Comparison of ENCODE assay signal across 31 cellular contexts in the genomic region with DNA sequence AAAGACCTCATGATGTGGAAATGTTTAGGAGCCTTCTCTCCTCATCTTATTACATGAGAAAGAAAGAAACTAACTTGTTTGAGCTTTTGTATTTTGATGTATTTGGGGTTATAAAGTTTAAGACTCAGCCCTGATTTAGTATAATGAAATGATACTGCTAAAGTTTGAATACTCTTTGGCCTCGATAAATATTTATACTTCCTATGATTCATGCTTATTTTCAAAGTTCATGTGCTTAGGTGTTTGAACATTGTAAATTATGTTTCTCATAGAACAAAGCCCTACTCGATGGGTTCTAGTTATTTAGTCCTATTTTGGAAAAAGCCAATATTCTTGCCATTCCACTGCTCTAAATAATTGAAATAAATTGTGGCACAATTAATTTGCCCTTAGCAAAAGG.
"Had no signal": no experiment of that assay in that cellular context is flagged by ENCODE, and none has a peak within 500 bp of the region (broad histone marks: within the 10 kb centered on the region; RNA-seq: fewer than 3 reads in every experiment).

No MANE protein-coding gene starts in this region.

- H3K36me3 ChIP-seq: adrenal gland, ascending aorta, brain microvascular endothelial cell, breast epithelium, cardiac muscle cell had no signal

- ATAC-seq: activated naive CD4-positive, alpha-beta T cell treated with anti-CD3 and anti-CD28 coated beads, Interleukin-2, amount 50 U/mL, for 72 hours; activated naive CD8-positive, alpha-beta T cell treated with anti-CD3 and anti-CD28 coated beads, Interleukin-2, amount 50 U/mL, for 24 hours; activated T-cell treated with anti-CD3 and anti-CD28 coated beads, Interleukin-2, amount 50 U/mL, for 4 hours; activated T-cell treated with anti-CD3 and anti-CD28 coated beads, Interleukin-2, amount 50 U/mL, for 72 hours; activated T-helper 17 cell treated with anti-CD3 and anti-CD28 coated beads, Interleukin-2, amount 50 U/mL, for 72 hours; body of pancreas had no signal

- H3K27me3 ChIP-seq: adrenal gland, ascending aorta, body of pancreas, brain microvascular endothelial cell, breast epithelium, cardiac muscle cell had no signal

- H3K27ac ChIP-seq: adrenal gland, ascending aorta, body of pancreas, brain microvascular endothelial cell, breast epithelium, cardiac muscle cell had no signal

- H3K4me1 ChIP-seq: adrenal gland, ascending aorta, body of pancreas, breast epithelium had no signal

- DNase-seq: activated effector memory CD4-positive, alpha-beta T cell treated with anti-CD3 and anti-CD28 coated beads, Interleukin-2, amount 50 U/mL, for 16 hours; activated effector memory CD4-positive, alpha-beta T cell treated with Interleukin-2 at 50 U/mL for 16 hours; activated gamma-delta T cell; activated gamma-delta T cell treated with Interleukin-2 at 50 U/mL for 16 hours; activated naive CD4-positive, alpha-beta T cell; activated naive CD4-positive, alpha-beta T cell treated with anti-CD3 and anti-CD28 coated beads for 36 hours; activated naive CD4-positive, alpha-beta T cell treated with anti-CD3 and anti-CD28 coated beads, Interleukin-2, amount 10 ng/mL, durations not matched to agents 7 days and 5 days; activated naive CD4-positive, alpha-beta T cell treated with anti-CD3 and anti-CD28 coated beads, Interleukin-2, amount 50 U/mL, for 16 hours; activated naive CD4-positive, alpha-beta T cell treated with Interleukin-2 at 50 U/mL for 16 hours; activated naive CD8-positive, alpha-beta T cell treated with anti-CD3 and anti-CD28 coated beads for 36 hours; activated naive CD8-positive, alpha-beta T cell treated with anti-CD3 and anti-CD28 coated beads, Interleukin-2, amount 10 ng/mL, durations not matched to agents 7 days and 5 days; activated naive CD8-positive, alpha-beta T cell treated with anti-CD3 and anti-CD28 coated beads, Interleukin-2, amount 50 U/mL, for 24 hours; activated T-cell treated with anti-CD3 and anti-CD28 coated beads, Interleukin-2, amount 50 U/mL, for 24 hours; activated T-cell treated with anti-CD3 and anti-CD28 coated beads, Interleukin-2, amount 50 U/mL, for 4 hours; activated T-cell treated with anti-CD3 and anti-CD28 coated beads, Interleukin-2, amount 50 U/mL, for 48 hours; activated T-cell treated with anti-CD3 and anti-CD28 coated beads, Interleukin-2, amount 50 U/mL, for 72 hours; adrenal gland; amniotic stem cell; amygdala; anterior cingulate cortex; aorta; body of pancreas; brain microvascular endothelial cell; caudate nucleus; central memory CD4-positive, alpha-beta T cell; cerebellar nuclear complex had no signal

- H3K4me3 ChIP-seq: adrenal gland, ascending aorta, body of pancreas, breast epithelium, cardiac muscle cell had no signal

- H3K9me3 ChIP-seq: adrenal gland, ascending aorta, body of pancreas had no signal
